In the genomic region with DNA sequence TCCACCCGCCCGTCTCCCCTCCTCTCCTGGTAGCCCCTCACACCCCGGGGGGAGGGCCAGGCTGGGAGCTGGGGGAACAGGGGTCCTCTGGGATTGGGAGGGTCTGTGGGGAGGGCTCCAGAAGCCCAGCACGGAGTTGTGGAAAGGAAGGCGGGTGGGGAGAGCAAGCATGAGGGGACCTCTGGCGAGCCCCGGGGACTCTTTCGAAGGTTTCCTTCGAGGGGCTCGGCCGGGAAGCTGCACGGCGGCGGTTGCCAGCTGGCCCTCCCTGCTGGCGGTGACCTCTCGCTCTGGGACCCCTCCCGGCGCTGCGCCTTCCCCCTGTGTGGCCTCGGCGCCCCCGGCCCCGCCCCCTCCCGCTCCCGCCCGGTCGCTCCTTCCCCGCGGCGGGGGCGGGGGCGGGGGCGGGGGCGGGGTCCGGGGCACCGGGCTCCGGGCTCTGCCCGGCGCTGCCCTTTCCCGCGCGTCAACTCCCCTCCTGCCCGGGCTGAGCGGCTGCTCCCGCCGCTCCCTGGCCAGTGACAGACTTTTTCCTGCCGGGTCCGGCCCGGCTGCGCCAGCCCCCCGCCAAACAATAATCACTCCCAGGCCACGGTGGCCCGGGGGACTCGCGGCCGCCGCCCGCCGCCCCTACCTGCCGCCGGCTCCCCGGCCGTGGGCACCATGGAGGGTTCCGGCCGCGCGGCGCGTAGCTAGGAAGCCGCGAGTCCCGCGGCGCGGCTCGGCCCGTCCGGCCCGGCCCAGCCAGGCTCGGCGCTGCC, we compare ENCODE assay signal across 6 cellular contexts. TPM values are rescaled to one million over a fixed set of nuclear protein-coding genes. Genes with fewer than 3 reads are reported as not detected.
A peak's percentile ranks its signal among the peaks of the same experiment; 100 is the strongest.
DNase-seq lines count a peak whose midpoint lies in the region; ATAC-seq and TF ChIP-seq lines count a peak whose summit lies in the region.

No MANE protein-coding gene starts in this region.

- intact Hi-C loops in psoas muscle (cut with DNase I), result no loop called here

- DNase-seq in psoas muscle, result peak in 1 of 2 donors; percentile 51
- DNase-seq in superior temporal gyrus (ENCODE audit: extremely low spot score), result no peak
- DNase-seq in HUDEP-2 (lab: John Stamatoyannopoulos, UW; ENCODE audit: unreplicated experiment in 76 of 76), result no peak

- H3K27me3 ChIP-seq in ectodermal cell (ENCODE audit: control insufficient read depth, insufficient read depth, low read length, poor library complexity, severe bottlenecking), result peaks cover 77% of the 10 kb centered on the region
- peaks cover 0 to 45% (median 8%) of the 10 kb centered on the region in 3 donors for H3K27me3 ChIP-seq in psoas muscle (ENCODE audit: insufficient read depth in 3 of 3, low read length in 2 of 3)

- no peak for TF ChIP-seq CTCF in psoas muscle (IDR thresholded peaks at IDR 0.05)

- no peak overlapping the region for H3K27ac ChIP-seq in ectodermal cell (ENCODE audit: insufficient read depth, low read depth, low read length, poor library complexity, severe bottlenecking)
- H3K27ac ChIP-seq in psoas muscle, result peak overlapping the region; percentile 65

- 0 to 1% methylated on average over 81 of the region's 81 CpGs for WGBS in ectodermal cell, 2 experiments
- 1 to 17% (median 4%) methylated on average over 9 to 74 of the region's 81 CpGs for WGBS in psoas muscle, 3 donors

- H3K36me3 ChIP-seq in ectodermal cell (ENCODE audit: control insufficient read depth, insufficient read depth, low read length) (no peaks in the 10 kb centered on the region), psoas muscle (ENCODE audit: insufficient read depth in 1 of 2, low read depth in 1 of 2) (no peaks in the 10 kb centered on the region)

- H3K9me3 ChIP-seq in ectodermal cell (ENCODE audit: control insufficient read depth, low read length) (no peaks in the 10 kb centered on the region), psoas muscle (no peaks in the 10 kb centered on the region)

- peak; percentile 38 for ATAC-seq in HG02678 (IDR thresholded peaks at IDR 0.05; ENCODE audit: unreplicated experiment)
- no peak for ATAC-seq in psoas muscle
- no peak for ATAC-seq in HG02798 (IDR thresholded peaks at IDR 0.05; ENCODE audit: poor library complexity, unreplicated experiment)

- H3K4me3 ChIP-seq in ectodermal cell (ENCODE audit: insufficient read depth, low read depth, low read length) (peak overlapping the region; percentile 47), psoas muscle (peak overlapping the region; percentile 76)

- H3K4me1 ChIP-seq in ectodermal cell (ENCODE audit: control insufficient read depth, insufficient read depth, low read length), result peaks cover 50% of the 10 kb centered on the region
- peaks cover 16% of the 10 kb centered on the region for H3K4me1 ChIP-seq in psoas muscle

RNA-seq across cellular contexts. Expression of a gene that starts 1.0 kb away (rescaled TPM):
- 0.83 TPM for polyA plus RNA-seq in ectodermal cell (2013, experiment 1 of 4)
- 1.00 TPM for polyA plus RNA-seq in ectodermal cell (2013, experiment 2 of 4)
- 0.75 TPM for polyA plus RNA-seq in ectodermal cell (2013, experiment 3 of 4)
- polyA plus RNA-seq in ectodermal cell (2013, experiment 4 of 4), result 0.77 TPM
- 1 to 10 TPM in 1 of 4 donors, under 1 TPM in 3; 0.44 to 1.5 (median 0.82) TPM for total RNA-seq in psoas muscle
- 1 to 10 TPM in 1 of 3 donors, under 1 TPM in 2; 0.47 to 6.5 (median 0.62) TPM for polyA plus RNA-seq in psoas muscle

RNA-seq across cellular contexts. Expression of a gene that starts 19.1 kb away (rescaled TPM):
- polyA plus RNA-seq in ectodermal cell (2013, experiment 1 of 4), result 15.2 TPM
- 13.3 TPM for polyA plus RNA-seq in ectodermal cell (2013, experiment 2 of 4)
- polyA plus RNA-seq in ectodermal cell (2013, experiment 3 of 4), result 12.4 TPM
- 16.6 TPM for polyA plus RNA-seq in ectodermal cell (2013, experiment 4 of 4)
- total RNA-seq in psoas muscle, result 10 to 100 TPM; 31.8 to 89.8 (median 56.1) TPM
- 10 to 100 TPM; 72.6 to 74.9 (median 73.3) TPM for polyA plus RNA-seq in psoas muscle

RNA-seq across cellular contexts. Expression of a gene that starts 19.4 kb away (rescaled TPM):
- 24.4 TPM for polyA plus RNA-seq in ectodermal cell (2013, experiment 1 of 4)
- polyA plus RNA-seq in ectodermal cell (2013, experiment 2 of 4), result 27.0 TPM
- 28.5 TPM for polyA plus RNA-seq in ectodermal cell (2013, experiment 3 of 4)
- 24.8 TPM for polyA plus RNA-seq in ectodermal cell (2013, experiment 4 of 4)
- 1 to 10 TPM; 1.8 to 6.7 (median 5.8) TPM for total RNA-seq in psoas muscle
- 10 to 100 TPM in 2 of 3 donors, 1 to 10 TPM in 1; 7.1 to 12.3 (median 10.1) TPM for polyA plus RNA-seq in psoas muscle

RNA-seq across cellular contexts. Expression of a gene that starts 29.2 kb away (rescaled TPM):
- polyA plus RNA-seq in ectodermal cell (2013, experiment 1 of 4), result 217 TPM
- 196 TPM for polyA plus RNA-seq in ectodermal cell (2013, experiment 2 of 4)
- 157 TPM for polyA plus RNA-seq in ectodermal cell (2013, experiment 3 of 4)
- polyA plus RNA-seq in ectodermal cell (2013, experiment 4 of 4), result 160 TPM
- 100 to 1,000 TPM in 1 of 4 donors, 10 to 100 TPM in 3; 72.6 to 113 (median 86.6) TPM for total RNA-seq in psoas muscle
- 100 to 1,000 TPM; 108 to 191 (median 147) TPM for polyA plus RNA-seq in psoas muscle

RNA-seq across cellular contexts. Expression of a gene that starts 31.5 kb away (rescaled TPM):
- 0.91 TPM for polyA plus RNA-seq in ectodermal cell (2013, experiment 1 of 4)
- polyA plus RNA-seq in ectodermal cell (2013, experiment 2 of 4), result 1.2 TPM
- polyA plus RNA-seq in ectodermal cell (2013, experiment 3 of 4), result 0.69 TPM
- 0.45 TPM for polyA plus RNA-seq in ectodermal cell (2013, experiment 4 of 4)
- total RNA-seq in psoas muscle, result 1 to 10 TPM in 3 of 4 donors, under 1 TPM in 1; 0.65 to 1.6 (median 1.2) TPM
- polyA plus RNA-seq in psoas muscle, result under 1 TPM; 0.25 to 0.52 (median 0.34) TPM
